In genomic region chr3:134251731-134252391, GRCh38 we compare ENCODE assay signal across 1 cellular context.
TF ChIP-seq lines count a peak whose summit lies in the region.

No MANE protein-coding gene starts in this region.

TF ChIP-seq in IMR-90, 13 proteins besides CTCF, POLR2A, EP300 and RAD21 (continued from another document):
- TF ChIP-seq, protein P1, sequence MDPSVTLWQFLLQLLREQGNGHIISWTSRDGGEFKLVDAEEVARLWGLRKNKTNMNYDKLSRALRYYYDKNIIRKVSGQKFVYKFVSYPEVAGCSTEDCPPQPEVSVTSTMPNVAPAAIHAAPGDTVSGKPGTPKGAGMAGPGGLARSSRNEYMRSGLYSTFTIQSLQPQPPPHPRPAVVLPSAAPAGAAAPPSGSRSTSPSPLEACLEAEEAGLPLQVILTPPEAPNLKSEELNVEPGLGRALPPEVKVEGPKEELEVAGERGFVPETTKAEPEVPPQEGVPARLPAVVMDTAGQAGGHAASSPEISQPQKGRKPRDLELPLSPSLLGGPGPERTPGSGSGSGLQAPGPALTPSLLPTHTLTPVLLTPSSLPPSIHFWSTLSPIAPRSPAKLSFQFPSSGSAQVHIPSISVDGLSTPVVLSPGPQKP (IDR thresholded peaks at IDR 0.05; ENCODE audit: borderline replicate concordance, low read depth, low read length): no peak
- TF ChIP-seq MAFK (IDR thresholded peaks at IDR 0.05; ENCODE audit: low read depth, low read length) (no peak), CEBPB (IDR thresholded peaks at IDR 0.05; ENCODE audit: low read depth, low read length) (no peak), BHLHE40 (IDR thresholded peaks at IDR 0.05; ENCODE audit: low read depth, low read length) (no peak), MXI1 (IDR thresholded peaks at IDR 0.05; ENCODE audit: borderline replicate concordance, low read depth, low read length) (no peak), SMC3 (IDR thresholded peaks at IDR 0.05; ENCODE audit: low read depth, low read length) (no peak), CHD1 (IDR thresholded peaks at IDR 0.05; ENCODE audit: low read depth, low read length) (no peak)
